ENCODE assay signal across 8 cellular contexts in the genomic region with DNA sequence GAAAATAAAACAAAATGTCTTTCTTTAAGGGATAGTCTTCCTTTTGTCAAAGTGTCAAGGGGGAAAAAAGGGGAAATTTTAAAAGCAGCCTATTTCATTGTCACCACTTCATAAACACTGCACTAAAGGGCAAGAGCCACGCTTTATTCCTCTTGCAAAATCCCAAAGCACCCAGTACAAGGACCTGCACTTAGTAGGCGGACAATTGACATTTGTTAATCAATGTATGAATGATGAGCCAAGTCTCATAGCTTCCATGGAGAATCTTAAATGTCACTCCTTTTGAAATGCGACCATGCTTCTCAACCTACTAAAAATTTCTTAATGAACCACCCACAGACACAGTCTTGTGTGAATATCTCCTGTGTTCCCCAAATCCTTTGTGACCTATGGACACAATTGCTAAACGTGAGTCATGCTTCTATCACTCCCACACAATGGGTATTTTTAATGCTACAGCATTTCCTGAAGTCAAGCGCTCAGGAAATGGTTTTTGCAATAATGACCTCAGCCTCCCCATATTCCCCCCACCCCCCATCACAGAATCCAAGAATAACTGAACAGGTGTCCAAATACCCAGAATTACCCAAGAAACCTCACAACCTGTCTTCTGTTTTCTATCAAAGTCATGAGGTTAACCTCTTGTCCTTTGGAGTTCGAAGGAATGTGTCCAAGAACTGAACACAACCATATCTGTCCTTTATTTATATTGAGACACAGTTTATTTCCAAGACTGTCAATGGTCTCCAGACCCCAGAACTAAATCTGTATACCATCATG.
DNase-seq lines count a peak whose midpoint lies in the region; ATAC-seq and TF ChIP-seq lines count a peak whose summit lies in the region.

No MANE protein-coding gene starts in this region.

- WGBS in esophagus muscularis mucosa: 72% methylated on average over 6 of the region's 6 CpGs

- TF ChIP-seq EP300 in esophagus muscularis mucosa (IDR thresholded peaks at IDR 0.05): no peak

- ATAC-seq in HG03108 (IDR thresholded peaks at IDR 0.05; ENCODE audit: unreplicated experiment): peak; percentile 42
- ATAC-seq in stimulated activated memory B cell treated with anti-CD40 and anti-IgM and Interleukin-4, amounts not matched to agents 10 μg/mL and 1 μg/mL and 100 μg/mL, for 72 hours: peak; percentile 71

- H3K9me3 ChIP-seq in esophagus muscularis mucosa: no peaks in the 10 kb centered on the region

- H3K4me3 ChIP-seq in fibroblast of villous mesenchyme (ENCODE audit: low read depth, low read length) (no peak overlapping the region), esophagus muscularis mucosa (no peak overlapping the region)

- H3K4me3 Mint-ChIP-seq in stimulated activated memory B cell treated with anti-CD40 and anti-IgM and Interleukin-4, amounts not matched to agents 10 μg/mL and 1 μg/mL and 100 μg/mL, for 72 hours: peak overlapping the region; percentile 16

- peaks cover 18 to 36% (median 25%) of the 10 kb centered on the region in 4 donors for H3K4me1 ChIP-seq in esophagus muscularis mucosa

- H3K27ac Mint-ChIP-seq in stimulated activated memory B cell treated with anti-CD40 and anti-IgM and Interleukin-4, amounts not matched to agents 10 μg/mL and 1 μg/mL and 100 μg/mL, for 72 hours: peak overlapping the region; percentile 95

- H3K36me3 Mint-ChIP-seq in stimulated activated memory B cell treated with anti-CD40 and anti-IgM and Interleukin-4, amounts not matched to agents 10 μg/mL and 1 μg/mL and 100 μg/mL, for 72 hours: no peaks in the 10 kb centered on the region

- H3K4me1 Mint-ChIP-seq in stimulated activated memory B cell treated with anti-CD40 and anti-IgM and Interleukin-4, amounts not matched to agents 10 μg/mL and 1 μg/mL and 100 μg/mL, for 72 hours: peaks cover 73% of the 10 kb centered on the region

- no peak for TF ChIP-seq POLR2A in esophagus muscularis mucosa (IDR thresholded peaks at IDR 0.05; ENCODE audit: low read depth)

- no peaks in the 10 kb centered on the region for H3K27me3 ChIP-seq in esophagus muscularis mucosa

- H3K36me3 ChIP-seq in esophagus muscularis mucosa: no peaks in the 10 kb centered on the region

- no peaks in the 10 kb centered on the region for H3K27me3 Mint-ChIP-seq in stimulated activated memory B cell treated with anti-CD40 and anti-IgM and Interleukin-4, amounts not matched to agents 10 μg/mL and 1 μg/mL and 100 μg/mL, for 72 hours

- intact Hi-C loops in esophagus muscularis mucosa (cut with DNase I): no loop called here

- no peaks in the 10 kb centered on the region for H3K9me3 Mint-ChIP-seq in stimulated activated memory B cell treated with anti-CD40 and anti-IgM and Interleukin-4, amounts not matched to agents 10 μg/mL and 1 μg/mL and 100 μg/mL, for 72 hours

- no peak overlapping the region for H3K27ac ChIP-seq in esophagus muscularis mucosa (replicated peaks in 1 of 4)

- DNase-seq in stimulated activated CD4-positive, alpha-beta T cell treated with anti-CD3 and anti-CD28 coated beads, Interleukin-15, amount 100 ng/mL, for 24 hours: peak; percentile 43
- no peak for DNase-seq in stimulated activated CD4-positive, alpha-beta T cell treated with anti-CD3 and anti-CD28 coated beads, Interleukin-2, amount 100 ng/mL, for 48 hours
- peak; percentile 23 for DNase-seq in SKM-1 (lab: John Stamatoyannopoulos, UW; ENCODE audit: unreplicated experiment)
- DNase-seq in fibroblast of villous mesenchyme (ENCODE audit: low read depth): peak; percentile 77
- DNase-seq in esophagus muscularis mucosa (ENCODE audit: extremely low spot score): no peak
- DNase-seq in OCI-M2 (lab: John Stamatoyannopoulos, UW; ENCODE audit: unreplicated experiment): no peak

- TF ChIP-seq CTCF in fibroblast of villous mesenchyme (IDR thresholded peaks at IDR 0.05; ENCODE audit: insufficient read depth, low read depth, low read length) (no peak), esophagus muscularis mucosa (IDR thresholded peaks at IDR 0.05) (no peak)

Comparison
In these comparisons a context has a peak if more than half of its experiments do, and no peak if none do; other contexts are left out.
1. DNase-seq: peak in stimulated activated CD4-positive, alpha-beta T cell treated with anti-CD3 and anti-CD28 coated beads, Interleukin-15, amount 100 ng/mL, for 24 hours (single experiment), SKM-1 (single experiment) and fibroblast of villous mesenchyme (single experiment); none in stimulated activated CD4-positive, alpha-beta T cell treated with anti-CD3 and anti-CD28 coated beads, Interleukin-2, amount 100 ng/mL, for 48 hours (0 of 2), esophagus muscularis mucosa (single experiment) and OCI-M2 (single experiment).